In genomic region chr5:17156463-17156862, GRCh38 we compare ENCODE assay signal across 21 cellular contexts.
A peak's percentile ranks its signal among the peaks of the same experiment; 100 is the strongest.
DNase-seq lines count a peak whose midpoint lies in the region; ATAC-seq, FAIRE-seq and TF ChIP-seq lines count a peak whose summit lies in the region.
"Had no signal": no experiment of that assay in that cellular context is flagged by ENCODE, and none has a peak within 500 bp of the region (broad histone marks: within the 10 kb centered on the region; RNA-seq: fewer than 3 reads in every experiment).

No MANE protein-coding gene starts in this region.

- TF ChIP-seq CTCF in endodermal cell (conservative IDR thresholded peaks at IDR 0.05) (no peak), osteoblast (IDR thresholded peaks at IDR 0.05; ENCODE audit: extremely low read depth, low read depth, low read length) (no peak), gastroesophageal sphincter (IDR thresholded peaks at IDR 0.05) (no peak), GM10248 (IDR thresholded peaks at IDR 0.05; ENCODE audit: control extremely low read depth, extremely low read depth, low read depth, missing control alignments) (no peak)

- H3K27me3 Mint-ChIP-seq in endodermal cell (ENCODE audit: insufficient read depth): peaks cover 20% of the 10 kb centered on the region
- H3K27me3 Mint-ChIP-seq: activated CD4-positive, alpha-beta memory T cell treated with anti-CD3 and anti-CD28 coated beads, Interleukin-2, amount 10 ng/mL, durations not matched to agents 7 days and 5 days; CD8-positive, alpha-beta memory T cell had no signal

- no peak overlapping the region for H3K4me2 ChIP-seq in osteoblast (ENCODE audit: insufficient read depth, low read length)

- no peak overlapping the region for H3K27ac Mint-ChIP-seq in endodermal cell
- H3K27ac Mint-ChIP-seq: activated CD4-positive, alpha-beta memory T cell treated with anti-CD3 and anti-CD28 coated beads, Interleukin-2, amount 10 ng/mL, durations not matched to agents 7 days and 5 days; CD8-positive, alpha-beta memory T cell; dendritic cell treated with granulocyte-macrophage colony-stimulating factor and Interleukin-4, amounts not matched to agents 40 ng/mL and 50 ng/mL, for 4 days had no signal

- FAIRE-seq in H54 (lab: Jason Lieb, UNC): peak; percentile 48
- FAIRE-seq: GM12892, GM19239 had no signal

- H4K20me1 ChIP-seq in osteoblast (ENCODE audit: insufficient read depth, low read length): no peaks in the 10 kb centered on the region

- ATAC-seq in gastroesophageal sphincter (no peak), HG02623 (IDR thresholded peaks at IDR 0.05; ENCODE audit: unreplicated experiment) (no peak)
- ATAC-seq: activated CD4-positive, CD25-positive, alpha-beta regulatory T cell treated with anti-CD3 and anti-CD28 coated beads, Interleukin-2, amount 50 U/mL, for 24 hours had no signal

- H3K4me3 Mint-ChIP-seq in endodermal cell: no peak overlapping the region
- H3K4me3 Mint-ChIP-seq: activated CD4-positive, alpha-beta memory T cell treated with anti-CD3 and anti-CD28 coated beads, Interleukin-2, amount 10 ng/mL, durations not matched to agents 7 days and 5 days; CD8-positive, alpha-beta memory T cell; dendritic cell treated with granulocyte-macrophage colony-stimulating factor and Interleukin-4, amounts not matched to agents 40 ng/mL and 50 ng/mL, for 4 days had no signal

- 93 to 98% methylated on average over 4 of the region's 4 CpGs for WGBS in endodermal cell (ENCODE audit: insufficient coverage in 1 of 2, insufficient read length in 1 of 2), 2 experiments
- WGBS in gastroesophageal sphincter (ENCODE audit: low coverage in 1 of 2), 2 donors: 83 to 96% methylated on average over 4 of the region's 4 CpGs

- H3K27me3 ChIP-seq in MG63: no peaks in the 10 kb centered on the region
- H3K27me3 ChIP-seq in endodermal cell (ENCODE audit: control insufficient read depth, insufficient read depth, low read length, poor library complexity, severe bottlenecking): no peaks in the 10 kb centered on the region
- no peaks in the 10 kb centered on the region for H3K27me3 ChIP-seq in osteoblast (ENCODE audit: insufficient read depth, low read length)
- peaks cover 13% of the 10 kb centered on the region for H3K27me3 ChIP-seq in gastroesophageal sphincter
- H3K27me3 ChIP-seq: cardiac muscle cell had no signal

- H2AFZ ChIP-seq in osteoblast (ENCODE audit: low read length): no peak overlapping the region

- H3K36me3 Mint-ChIP-seq in endodermal cell (ENCODE audit: low read depth): no peaks in the 10 kb centered on the region
- H3K36me3 Mint-ChIP-seq: CD8-positive, alpha-beta memory T cell had no signal

- H3K36me3 ChIP-seq in MG63 (no peaks in the 10 kb centered on the region), endodermal cell (ENCODE audit: control insufficient read depth, insufficient read depth, low read length) (no peaks in the 10 kb centered on the region), osteoblast (ENCODE audit: insufficient read depth, low read length) (no peaks in the 10 kb centered on the region), gastroesophageal sphincter (no peaks in the 10 kb centered on the region)
- H3K36me3 ChIP-seq: cardiac muscle cell had no signal

- no peak for DNase-seq in H54 (ENCODE audit: insufficient read length, low spot score)
- DNase-seq in MG63: peak; percentile 55
- DNase-seq in endodermal cell: no peak
- no peak for DNase-seq in osteoblast (ENCODE audit: insufficient read length, low spot score, missing footprints)
- DNase-seq in GM10248 (ENCODE audit: extremely low spot score): no peak
- DNase-seq: activated CD4-positive, alpha-beta memory T cell treated with anti-CD3 and anti-CD28 coated beads, Interleukin-2, amount 10 ng/mL, durations not matched to agents 7 days and 5 days; activated gamma-delta T cell treated with Interleukin-2 at 50 U/mL for 16 hours; CD8-positive, alpha-beta memory T cell; Kasumi-1; kidney glomerular epithelial cell; NCI-H1105; NCI-H2029 treated with DMSO at 0.1 percent for 48 hours; NCI-H526 treated with DMSO at 0.1 percent for 48 hours; stimulated activated CD4-positive, alpha-beta T cell treated with anti-CD3 and anti-CD28 coated beads, Interleukin-1b, Interleukin-23, amount 100 ng/mL, for 48 hours had no signal

- no peak for TF ChIP-seq POLR2A in H54 (IDR thresholded peaks at IDR 0.05; ENCODE audit: low read depth, low read length)
- no peak for TF ChIP-seq POLR2A in gastroesophageal sphincter (IDR thresholded peaks at IDR 0.05)

- H3K9me3 ChIP-seq in MG63 (no peaks in the 10 kb centered on the region), endodermal cell (ENCODE audit: control insufficient read depth, low read length) (peaks cover 19% of the 10 kb centered on the region), osteoblast (ENCODE audit: low read depth, low read length) (no peaks in the 10 kb centered on the region), gastroesophageal sphincter (no peaks in the 10 kb centered on the region)

- H3K9me3 Mint-ChIP-seq in endodermal cell: peaks cover 3% of the 10 kb centered on the region
- H3K9me3 Mint-ChIP-seq: dendritic cell treated with granulocyte-macrophage colony-stimulating factor and Interleukin-4, amounts not matched to agents 40 ng/mL and 50 ng/mL, for 4 days had no signal

- TF ChIP-seq EP300 in gastroesophageal sphincter (IDR thresholded peaks at IDR 0.05): no peak

- H3K4me3 ChIP-seq in MG63: no peak overlapping the region
- H3K4me3 ChIP-seq in endodermal cell (ENCODE audit: low read length): peak overlapping the region; percentile 0
- H3K4me3 ChIP-seq in osteoblast (ENCODE audit: insufficient read depth, low read length): no peak overlapping the region
- no peak overlapping the region for H3K4me3 ChIP-seq in gastroesophageal sphincter
- H3K4me3 ChIP-seq: cardiac muscle cell had no signal

- H3K27ac ChIP-seq in endodermal cell (ENCODE audit: low read depth, low read length) (no peak overlapping the region), osteoblast (ENCODE audit: low read depth, low read length) (peak overlapping the region; percentile 94), gastroesophageal sphincter (no peak overlapping the region)
- H3K27ac ChIP-seq: cardiac muscle cell had no signal

- POLR2A ChIA-PET in GM10248 (lab: Yijun Ruan, JAX): no interaction called here

- H3K9ac ChIP-seq in endodermal cell (ENCODE audit: extremely low read depth, low read length, poor library complexity, severe bottlenecking): no peak overlapping the region

- CTCF ChIA-PET in GM10248 (lab: Yijun Ruan, JAX): interaction anchor here (0.9 to 1.7 kb wide), 5 partner anchors 9 to 58 kb away, joined by 3 to 9 read pairs (median 4); no protein-coding TSS in a partner anchor

- H3K4me1 ChIP-seq in endodermal cell (ENCODE audit: control insufficient read depth, insufficient read depth, low read length) (no peaks in the 10 kb centered on the region), osteoblast (ENCODE audit: insufficient read depth, low read length) (peaks cover 28% of the 10 kb centered on the region), gastroesophageal sphincter (no peaks in the 10 kb centered on the region)

- no peaks in the 10 kb centered on the region for H3K79me2 ChIP-seq in osteoblast (ENCODE audit: insufficient read depth, low read length)

- peaks cover 29% of the 10 kb centered on the region for H3K4me1 Mint-ChIP-seq in endodermal cell
- H3K4me1 Mint-ChIP-seq: activated CD4-positive, alpha-beta memory T cell treated with anti-CD3 and anti-CD28 coated beads, Interleukin-2, amount 10 ng/mL, durations not matched to agents 7 days and 5 days; CD8-positive, alpha-beta memory T cell had no signal
